In the genomic region with DNA sequence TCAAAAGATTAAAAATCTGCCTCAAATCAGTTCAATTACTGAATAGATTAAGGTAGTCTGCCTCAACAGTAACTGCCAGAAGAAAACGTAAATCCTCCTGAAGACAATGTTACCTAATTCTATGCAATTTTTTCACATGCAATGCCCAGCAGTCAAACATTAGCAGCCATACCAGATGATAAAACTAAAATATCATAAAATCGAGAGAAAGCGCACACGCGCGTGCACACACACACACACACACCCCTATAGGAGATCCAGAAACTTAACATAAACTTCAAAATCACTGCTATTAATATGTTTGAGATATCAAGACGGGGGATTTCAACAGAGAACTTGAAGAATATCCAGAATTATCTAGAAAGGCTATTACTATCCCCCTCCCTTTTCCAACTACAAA, we compare ENCODE assay signal across 5 cellular contexts.
"Had no signal": no experiment of that assay in that cellular context is flagged by ENCODE, and none has a peak within 500 bp of the region (broad histone marks: within the 10 kb centered on the region; RNA-seq: fewer than 3 reads in every experiment).

No MANE protein-coding gene starts in this region.

- FAIRE-seq: GM12878, GM12891, GM18507 had no signal

- ATAC-seq: GM12878 had no signal

- H3K4me3 ChIP-seq: GM12878 had no signal

- DNase-seq: GDM1, GF-D8 had no signal
